In genomic region chr12:112988823-112989222, GRCh38 we compare ENCODE assay signal across 8 cellular contexts. TPM values are rescaled to one million over a fixed set of nuclear protein-coding genes. Genes with fewer than 3 reads are reported as not detected.
DNase-seq lines count a peak whose midpoint lies in the region; ATAC-seq, FAIRE-seq and TF ChIP-seq lines count a peak whose summit lies in the region.
"Not testable (repeated sequence)": the region's sequence is repeated elsewhere in the genome, so short reads cannot be mapped to it uniquely, and the experiment has no call there.
"Had no signal": no experiment of that assay in that cellular context is flagged by ENCODE, and none has a peak within 500 bp of the region (broad histone marks: within the 10 kb centered on the region; RNA-seq: fewer than 3 reads in every experiment).

No MANE protein-coding gene starts in this region.

- not testable (repeated sequence) for TF ChIP-seq POLR2A in GM12891 (IDR thresholded peaks at IDR 0.05; ENCODE audit: low read depth, low read length)

- POLR2A ChIA-PET in activated B cell treated with CpG ODN at 0.5 μM for 24 hours (lab: Charles Lee), result interaction anchor here (0.7 to 4.8 kb wide), 3 partner anchors 10 kb away, joined by 3 to 33 read pairs (median 22); partner anchors contain the start of gene OAS2
- POLR2A ChIA-PET in activated CD8-positive, alpha-beta T cell treated with anti-CD3 and anti-CD28 coated beads for 36 hours (lab: Charles Lee), result interaction anchor here (1.4 to 6.9 kb wide), 3 partner anchors 10 to 100 kb away, joined by 4 to 74 read pairs (median 8); partner anchors contain the start of genes OAS1 and OAS2

- H3K27me3 Mint-ChIP-seq in activated B cell treated with CpG ODN at 0.5 μM for 24 hours; activated CD8-positive, alpha-beta T cell treated with anti-CD3 and anti-CD28 coated beads for 36 hours; activated naive CD8-positive, alpha-beta T cell treated with anti-CD3 and anti-CD28 coated beads, Interleukin-2, amount 50 U/mL, for 24 hours; naive B cell: not testable (repeated sequence)

- not testable (repeated sequence) for H3K9me3 Mint-ChIP-seq in activated B cell treated with CpG ODN at 0.5 μM for 24 hours; stimulated activated effector memory CD8-positive, alpha-beta T cell treated with anti-CD3 and anti-CD28 coated beads, Interleukin-12 subunit alpha, Interleukin-12 subunit beta, amount 100 ng/mL, for 72 hours
- H3K9me3 Mint-ChIP-seq in activated CD8-positive, alpha-beta T cell treated with anti-CD3 and anti-CD28 coated beads for 36 hours, result peaks cover 29% of the 10 kb centered on the region
- peaks cover 14% of the 10 kb centered on the region for H3K9me3 Mint-ChIP-seq in activated naive CD8-positive, alpha-beta T cell treated with anti-CD3 and anti-CD28 coated beads, Interleukin-2, amount 50 U/mL, for 24 hours
- peaks cover 2 to 14% (median 7%) of the 10 kb centered on the region in 7 donors for H3K9me3 Mint-ChIP-seq in naive B cell

- CTCF ChIA-PET in activated B cell treated with CpG ODN at 0.5 μM for 24 hours (lab: Charles Lee), result interaction anchor here (0.7 kb wide), 1 partner anchor 10 kb away, joined by 3 read pairs; the partner anchor contains the start of gene OAS2
- CTCF ChIA-PET in activated CD8-positive, alpha-beta T cell treated with anti-CD3 and anti-CD28 coated beads for 36 hours (lab: Charles Lee), result interaction anchor here (1.3 to 6.8 kb wide), 5 partner anchors 11 to 185 kb away, joined by 3 to 54 read pairs (median 5); partner anchors contain the start of gene OAS2

- DNase-seq in GM12891 (ENCODE audit: insufficient read length, low spot score); activated B cell treated with CpG ODN at 0.5 μM for 24 hours; activated naive CD8-positive, alpha-beta T cell treated with anti-CD3 and anti-CD28 coated beads, Interleukin-2, amount 50 U/mL, for 24 hours; naive B cell; stimulated activated effector memory CD8-positive, alpha-beta T cell treated with anti-CD3 and anti-CD28 coated beads, Interleukin-12 subunit alpha, Interleukin-12 subunit beta, amount 100 ng/mL, for 72 hours (ENCODE audit: low spot score in 2 of 2): not testable (repeated sequence)
- peak; percentile 16 for DNase-seq in activated CD8-positive, alpha-beta T cell treated with anti-CD3 and anti-CD28 coated beads for 36 hours
- peak; percentile 3 for DNase-seq in activated naive CD4-positive, alpha-beta T cell treated with Interleukin-2 at 50 U/mL for 16 hours

- intact Hi-C loops in activated B cell treated with CpG ODN at 0.5 μM for 24 hours (cut with micrococcal nuclease), result loop anchor here (1.0 kb wide), 1 partner anchor 11 kb away; the partner anchor contains the start of gene OAS2
- intact Hi-C loops in activated CD8-positive, alpha-beta T cell treated with anti-CD3 and anti-CD28 coated beads for 36 hours (cut with micrococcal nuclease), result not testable (repeated sequence)

- H3K27ac Mint-ChIP-seq in activated B cell treated with CpG ODN at 0.5 μM for 24 hours, result peak overlapping the region; percentile 83
- peak overlapping the region; percentile 92 for H3K27ac Mint-ChIP-seq in activated CD8-positive, alpha-beta T cell treated with anti-CD3 and anti-CD28 coated beads for 36 hours
- H3K27ac Mint-ChIP-seq in activated naive CD8-positive, alpha-beta T cell treated with anti-CD3 and anti-CD28 coated beads, Interleukin-2, amount 50 U/mL, for 24 hours, result peak overlapping the region; percentile 83
- H3K27ac Mint-ChIP-seq in naive B cell, result peak overlapping the region in 5 of 6 donors; percentile 31 to 86 (median 77)
- peak overlapping the region; percentile 88 for H3K27ac Mint-ChIP-seq in stimulated activated effector memory CD8-positive, alpha-beta T cell treated with anti-CD3 and anti-CD28 coated beads, Interleukin-12 subunit alpha, Interleukin-12 subunit beta, amount 100 ng/mL, for 72 hours

- H3K36me3 Mint-ChIP-seq in activated B cell treated with CpG ODN at 0.5 μM for 24 hours (ENCODE audit: low read depth) (peaks cover 81% of the 10 kb centered on the region), naive B cell (peaks cover 19 to 37% of the 10 kb centered on the region in 2 donors)
- peaks cover 93% of the 10 kb centered on the region for H3K36me3 Mint-ChIP-seq in activated CD8-positive, alpha-beta T cell treated with anti-CD3 and anti-CD28 coated beads for 36 hours (ENCODE audit: low read depth)
- peaks cover 85% of the 10 kb centered on the region for H3K36me3 Mint-ChIP-seq in activated naive CD8-positive, alpha-beta T cell treated with anti-CD3 and anti-CD28 coated beads, Interleukin-2, amount 50 U/mL, for 24 hours (ENCODE audit: low read depth)
- peaks cover 61% of the 10 kb centered on the region for H3K36me3 Mint-ChIP-seq in stimulated activated effector memory CD8-positive, alpha-beta T cell treated with anti-CD3 and anti-CD28 coated beads, Interleukin-12 subunit alpha, Interleukin-12 subunit beta, amount 100 ng/mL, for 72 hours

- not testable (repeated sequence) for ATAC-seq in activated B cell treated with CpG ODN at 0.5 μM for 24 hours (ENCODE audit: low read depth); naive B cell (ENCODE audit: low read depth in 2 of 2); stimulated activated effector memory CD8-positive, alpha-beta T cell treated with anti-CD3 and anti-CD28 coated beads, Interleukin-12 subunit alpha, Interleukin-12 subunit beta, amount 100 ng/mL, for 72 hours
- peak; percentile 20 for ATAC-seq in activated CD8-positive, alpha-beta T cell treated with anti-CD3 and anti-CD28 coated beads for 36 hours
- peak; percentile 44 for ATAC-seq in activated naive CD8-positive, alpha-beta T cell treated with anti-CD3 and anti-CD28 coated beads, Interleukin-2, amount 50 U/mL, for 24 hours

- H3K4me1 Mint-ChIP-seq in activated B cell treated with CpG ODN at 0.5 μM for 24 hours (peaks cover 53% of the 10 kb centered on the region), naive B cell (peaks cover 22 to 62% (median 55%) of the 10 kb centered on the region in 3 donors)
- peaks cover 40% of the 10 kb centered on the region for H3K4me1 Mint-ChIP-seq in activated CD8-positive, alpha-beta T cell treated with anti-CD3 and anti-CD28 coated beads for 36 hours (ENCODE audit: low read depth)
- peaks cover 49% of the 10 kb centered on the region for H3K4me1 Mint-ChIP-seq in activated naive CD8-positive, alpha-beta T cell treated with anti-CD3 and anti-CD28 coated beads, Interleukin-2, amount 50 U/mL, for 24 hours
- peaks cover 33% of the 10 kb centered on the region for H3K4me1 Mint-ChIP-seq in stimulated activated effector memory CD8-positive, alpha-beta T cell treated with anti-CD3 and anti-CD28 coated beads, Interleukin-12 subunit alpha, Interleukin-12 subunit beta, amount 100 ng/mL, for 72 hours

- not testable (repeated sequence) for H3K4me3 Mint-ChIP-seq in activated B cell treated with CpG ODN at 0.5 μM for 24 hours; activated CD8-positive, alpha-beta T cell treated with anti-CD3 and anti-CD28 coated beads for 36 hours; activated naive CD8-positive, alpha-beta T cell treated with anti-CD3 and anti-CD28 coated beads, Interleukin-2, amount 50 U/mL, for 24 hours; naive B cell; stimulated activated effector memory CD8-positive, alpha-beta T cell treated with anti-CD3 and anti-CD28 coated beads, Interleukin-12 subunit alpha, Interleukin-12 subunit beta, amount 100 ng/mL, for 72 hours

- peak; percentile 26 for FAIRE-seq in GM12891 (lab: Jason Lieb, UNC)

- TF ChIP-seq CTCF in activated B cell treated with CpG ODN at 0.5 μM for 24 hours (IDR thresholded peaks at IDR 0.05); activated CD8-positive, alpha-beta T cell treated with anti-CD3 and anti-CD28 coated beads for 36 hours (IDR thresholded peaks at IDR 0.05): not testable (repeated sequence)

RNA-seq across cellular contexts. Expression of gene OAS2, which starts 10.5 kb away (rescaled TPM):
- polyA plus RNA-seq in GM12891 (2012; ENCODE audit: low read depth, missing spikeins), result 53.3 TPM
- total RNA-seq in activated B cell treated with CpG ODN at 0.5 μM for 24 hours, result 46.0 and 51.9 TPM in 2 replicates
- total RNA-seq in activated CD8-positive, alpha-beta T cell treated with anti-CD3 and anti-CD28 coated beads for 36 hours, result 100 to 1,000 TPM in 1 of 2 experiments, 10 to 100 TPM in 1; 95.7 to 104 TPM
- 10 to 100 TPM; 15.4 to 56.4 (median 37.2) TPM for polyA plus RNA-seq in naive B cell (ENCODE audit: low read depth in 6 of 6)
- total RNA-seq: H7 had no signal

RNA-seq across cellular contexts. Expression of gene OAS3, which starts 50.5 kb away (rescaled TPM):
- 24.1 TPM for polyA plus RNA-seq in GM12891 (2012; ENCODE audit: low read depth, missing spikeins)
- 23.1 and 27.2 TPM in 2 replicates for total RNA-seq in activated B cell treated with CpG ODN at 0.5 μM for 24 hours
- total RNA-seq in activated CD8-positive, alpha-beta T cell treated with anti-CD3 and anti-CD28 coated beads for 36 hours, result 10 to 100 TPM; 21.4 to 22.2 TPM
- polyA plus RNA-seq in naive B cell (ENCODE audit: low read depth in 6 of 6), result 1 to 10 TPM; 2.9 to 8.6 (median 6.9) TPM
